In the genomic region with DNA sequence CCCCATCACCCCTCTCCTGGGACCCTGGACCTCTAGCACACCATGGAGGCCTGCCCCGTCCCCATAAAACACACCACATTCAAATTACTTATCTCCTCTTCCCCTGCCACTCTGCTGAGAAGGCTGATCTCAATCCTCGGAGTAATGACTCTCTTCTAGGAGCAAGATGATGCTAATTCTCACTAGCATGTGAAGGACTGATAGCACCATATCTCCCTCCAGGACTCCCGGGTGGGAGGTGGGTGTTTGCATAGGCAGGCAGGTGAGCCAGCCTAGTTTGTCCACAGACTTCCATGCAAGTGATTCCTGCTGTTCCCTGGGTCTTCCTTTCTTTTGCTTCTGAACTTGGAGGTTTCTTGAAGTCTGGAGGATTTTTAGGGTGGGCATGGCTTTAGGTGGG, we compare ENCODE assay signal across 25 cellular contexts. TPM values are rescaled to one million over a fixed set of nuclear protein-coding genes. Genes with fewer than 3 reads are reported as not detected.
DNase-seq lines count a peak whose midpoint lies in the region; ATAC-seq and TF ChIP-seq lines count a peak whose summit lies in the region.
"Had no signal": no experiment of that assay in that cellular context is flagged by ENCODE, and none has a peak within 500 bp of the region (broad histone marks: within the 10 kb centered on the region; RNA-seq: fewer than 3 reads in every experiment).

No MANE protein-coding gene starts in this region.

- CTCF ChIA-PET in activated naive CD4-positive, alpha-beta T cell treated with anti-CD3 and anti-CD28 coated beads for 36 hours (lab: Charles Lee) = interaction anchor here (0.9 to 2.0 kb wide), 2 partner anchors 11 to 42 kb away, joined by 3 to 8 read pairs; no protein-coding TSS in a partner anchor

- peaks cover 75% of the 10 kb centered on the region for H3K4me1 Mint-ChIP-seq in activated naive CD4-positive, alpha-beta T cell treated with anti-CD3 and anti-CD28 coated beads for 36 hours (ENCODE audit: low read depth)
- H3K4me1 Mint-ChIP-seq in central memory CD8-positive, alpha-beta T cell = peaks cover 56% of the 10 kb centered on the region
- peaks cover 57 to 91% (median 82%) of the 10 kb centered on the region in 4 donors for H3K4me1 Mint-ChIP-seq in naive thymus-derived CD8-positive, alpha-beta T cell
- H3K4me1 Mint-ChIP-seq in natural killer cell treated with Interleukin-12 subunit alpha and Interleukin-12 subunit beta and Interleukin-15 and Interleukin-18, amount 100 ng/mL, for 72 hours (ENCODE audit: low read depth in 2 of 2) = peaks cover 20 to 23% of the 10 kb centered on the region in 2 donors

- DNase-seq in activated naive CD4-positive, alpha-beta T cell treated with anti-CD3 and anti-CD28 coated beads, Interleukin-2, amount 50 U/mL, for 72 hours (ENCODE audit: low spot score in 2 of 2) = no peak
- no peak for DNase-seq in activated naive CD4-positive, alpha-beta T cell treated with anti-CD3 and anti-CD28 coated beads for 36 hours
- no peak for DNase-seq in central memory CD8-positive, alpha-beta T cell (ENCODE audit: low spot score in 2 of 2)
- DNase-seq in naive thymus-derived CD8-positive, alpha-beta T cell = no peak
- DNase-seq in upper lobe of right lung (no peak), RPMI8226 (no peak)
- no peak for DNase-seq in natural killer cell treated with Interleukin-12 subunit alpha and Interleukin-12 subunit beta and Interleukin-15 and Interleukin-18, amount 100 ng/mL, for 72 hours (ENCODE audit: low spot score)
- DNase-seq: activated CD4-positive, alpha-beta T cell treated with anti-CD3 and anti-CD28 coated beads, Interleukin-2, amount 50 U/mL, for 48 hours; activated CD4-positive, CD25-positive, alpha-beta regulatory T cell treated with anti-CD3 and anti-CD28 coated beads, Interleukin-2, amount 50 U/mL, for 72 hours; activated naive CD4-positive, alpha-beta T cell treated with Interleukin-2 at 50 U/mL for 16 hours; activated T-cell treated with anti-CD3 and anti-CD28 coated beads, Interleukin-2, amount 50 U/mL, for 72 hours; AML-193; effector CD8-positive, alpha-beta T cell; NCI-H1417 treated with DMSO at 0.1 percent for 48 hours; NCI-H2029 treated with DMSO at 0.1 percent for 48 hours; NCI-H226; NCI-H526 treated with DMSO at 0.1 percent for 48 hours; PC-9; right lobe of liver; SHP77; stimulated activated CD4-positive, alpha-beta T cell treated with anti-CD3 and anti-CD28 coated beads, Interleukin-4, amount 100 ng/mL, for 1 hour; T-helper 2 cell had no signal

- no peaks in the 10 kb centered on the region for H3K36me3 ChIP-seq in upper lobe of right lung
- H3K36me3 ChIP-seq: neutrophil, right lobe of liver had no signal

- intact Hi-C loops in activated naive CD4-positive, alpha-beta T cell treated with anti-CD3 and anti-CD28 coated beads for 36 hours (cut with micrococcal nuclease) = no loop called here
- intact Hi-C loops in upper lobe of right lung (cut with DNase I) = no loop called here

- H3K4me1 ChIP-seq in upper lobe of right lung = peaks cover 50% of the 10 kb centered on the region

- H3K4me3 Mint-ChIP-seq in activated naive CD4-positive, alpha-beta T cell treated with anti-CD3 and anti-CD28 coated beads for 36 hours = no peak overlapping the region
- no peak overlapping the region for H3K4me3 Mint-ChIP-seq in central memory CD8-positive, alpha-beta T cell
- H3K4me3 Mint-ChIP-seq in naive thymus-derived CD8-positive, alpha-beta T cell = peak overlapping the region in 4 of 10 donors; percentile 39 to 59 (median 52)
- no peak overlapping the region for H3K4me3 Mint-ChIP-seq in natural killer cell treated with Interleukin-12 subunit alpha and Interleukin-12 subunit beta and Interleukin-15 and Interleukin-18, amount 100 ng/mL, for 72 hours

- peak overlapping the region; percentile 37 for H3K27ac ChIP-seq in upper lobe of right lung
- H3K27ac ChIP-seq: neutrophil, PC-9, right lobe of liver had no signal

- POLR2A ChIA-PET in naive thymus-derived CD8-positive, alpha-beta T cell (lab: Charles Lee) = interaction anchor here (1.0 to 1.2 kb wide), 2 partner anchors 11 to 15 kb away, joined by 3 read pairs; no protein-coding TSS in a partner anchor

- H3K27me3 ChIP-seq in upper lobe of right lung = no peaks in the 10 kb centered on the region
- H3K27me3 ChIP-seq: neutrophil, right lobe of liver had no signal

- H3K36me3 Mint-ChIP-seq in activated naive CD4-positive, alpha-beta T cell treated with anti-CD3 and anti-CD28 coated beads, Interleukin-2, amount 50 U/mL, for 72 hours = peaks cover 0 to 7% of the 10 kb centered on the region in 2 donors
- H3K36me3 Mint-ChIP-seq in activated naive CD4-positive, alpha-beta T cell treated with anti-CD3 and anti-CD28 coated beads for 36 hours (ENCODE audit: low read depth) = peaks cover 2% of the 10 kb centered on the region
- peaks cover 5% of the 10 kb centered on the region for H3K36me3 Mint-ChIP-seq in central memory CD8-positive, alpha-beta T cell (ENCODE audit: insufficient read depth)
- peaks cover 0 to 6% (median 0%) of the 10 kb centered on the region in 3 donors for H3K36me3 Mint-ChIP-seq in naive thymus-derived CD8-positive, alpha-beta T cell
- no peaks in the 10 kb centered on the region for H3K36me3 Mint-ChIP-seq in natural killer cell treated with Interleukin-12 subunit alpha and Interleukin-12 subunit beta and Interleukin-15 and Interleukin-18, amount 100 ng/mL, for 72 hours

- no peaks in the 10 kb centered on the region for H3K9me3 Mint-ChIP-seq in activated naive CD4-positive, alpha-beta T cell treated with anti-CD3 and anti-CD28 coated beads, Interleukin-2, amount 50 U/mL, for 72 hours
- H3K9me3 Mint-ChIP-seq in activated naive CD4-positive, alpha-beta T cell treated with anti-CD3 and anti-CD28 coated beads for 36 hours = no peaks in the 10 kb centered on the region
- H3K9me3 Mint-ChIP-seq in central memory CD8-positive, alpha-beta T cell = no peaks in the 10 kb centered on the region
- H3K9me3 Mint-ChIP-seq in naive thymus-derived CD8-positive, alpha-beta T cell = no peaks in the 10 kb centered on the region
- H3K9me3 Mint-ChIP-seq in natural killer cell treated with Interleukin-12 subunit alpha and Interleukin-12 subunit beta and Interleukin-15 and Interleukin-18, amount 100 ng/mL, for 72 hours = no peaks in the 10 kb centered on the region
- H3K9me3 Mint-ChIP-seq: activated T-cell treated with anti-CD3 and anti-CD28 coated beads, Interleukin-2, amount 50 U/mL, for 72 hours had no signal

- no peak for TF ChIP-seq CTCF in upper lobe of right lung (IDR thresholded peaks at IDR 0.05)

- no peaks in the 10 kb centered on the region for H3K27me3 Mint-ChIP-seq in activated naive CD4-positive, alpha-beta T cell treated with anti-CD3 and anti-CD28 coated beads for 36 hours (ENCODE audit: low read depth)
- no peaks in the 10 kb centered on the region for H3K27me3 Mint-ChIP-seq in central memory CD8-positive, alpha-beta T cell
- H3K27me3 Mint-ChIP-seq in naive thymus-derived CD8-positive, alpha-beta T cell = no peaks in the 10 kb centered on the region
- H3K27me3 Mint-ChIP-seq in natural killer cell treated with Interleukin-12 subunit alpha and Interleukin-12 subunit beta and Interleukin-15 and Interleukin-18, amount 100 ng/mL, for 72 hours = no peaks in the 10 kb centered on the region

- ATAC-seq in activated naive CD4-positive, alpha-beta T cell treated with anti-CD3 and anti-CD28 coated beads, Interleukin-2, amount 50 U/mL, for 72 hours = no peak
- ATAC-seq in central memory CD8-positive, alpha-beta T cell (replicated peaks; ENCODE audit: extremely low read depth, poor library complexity, severe bottlenecking) = no peak
- no peak for ATAC-seq in naive thymus-derived CD8-positive, alpha-beta T cell
- ATAC-seq in upper lobe of right lung = no peak
- no peak for ATAC-seq in natural killer cell treated with Interleukin-12 subunit alpha and Interleukin-12 subunit beta and Interleukin-15 and Interleukin-18, amount 100 ng/mL, for 72 hours
- ATAC-seq in GM19023 (IDR thresholded peaks at IDR 0.05; ENCODE audit: unreplicated experiment) = no peak
- ATAC-seq: activated T-cell treated with anti-CD3 and anti-CD28 coated beads, Interleukin-2, amount 50 U/mL, for 72 hours had no signal

- no peaks in the 10 kb centered on the region for H3K9me3 ChIP-seq in upper lobe of right lung
- H3K9me3 ChIP-seq: neutrophil, right lobe of liver had no signal

- peak overlapping the region; percentile 3 to 33 for H3K27ac Mint-ChIP-seq in activated naive CD4-positive, alpha-beta T cell treated with anti-CD3 and anti-CD28 coated beads, Interleukin-2, amount 50 U/mL, for 72 hours
- no peak overlapping the region for H3K27ac Mint-ChIP-seq in activated naive CD4-positive, alpha-beta T cell treated with anti-CD3 and anti-CD28 coated beads for 36 hours
- H3K27ac Mint-ChIP-seq in central memory CD8-positive, alpha-beta T cell (ENCODE audit: low read depth) = peak overlapping the region; percentile 23
- peak overlapping the region in 8 of 10 donors; percentile 35 to 89 (median 61) for H3K27ac Mint-ChIP-seq in naive thymus-derived CD8-positive, alpha-beta T cell
- H3K27ac Mint-ChIP-seq in natural killer cell treated with Interleukin-12 subunit alpha and Interleukin-12 subunit beta and Interleukin-15 and Interleukin-18, amount 100 ng/mL, for 72 hours = no peak overlapping the region
- H3K27ac Mint-ChIP-seq: activated T-cell treated with anti-CD3 and anti-CD28 coated beads, Interleukin-2, amount 50 U/mL, for 72 hours; progenitor cell of endocrine pancreas had no signal

- H3K4me3 ChIP-seq in upper lobe of right lung = no peak overlapping the region
- H3K4me3 ChIP-seq: PC-9, right lobe of liver had no signal

RNA-seq across cellular contexts. Expression of a gene that starts 40.5 kb away (rescaled TPM):
- total RNA-seq in activated naive CD4-positive, alpha-beta T cell treated with anti-CD3 and anti-CD28 coated beads, Interleukin-2, amount 50 U/mL, for 72 hours = 10 to 100 TPM; 46.0 to 96.5 TPM
- 10 to 100 TPM; 71.4 to 73.8 TPM for total RNA-seq in activated naive CD4-positive, alpha-beta T cell treated with anti-CD3 and anti-CD28 coated beads for 36 hours
- 10 to 100 TPM; 84.9 to 86.2 TPM for total RNA-seq in naive thymus-derived CD8-positive, alpha-beta T cell
- 100 to 1,000 TPM in 1 of 3 donors, 10 to 100 TPM in 2; 71.5 to 122 (median 98.2) TPM for polyA plus RNA-seq in naive thymus-derived CD8-positive, alpha-beta T cell
- total RNA-seq in upper lobe of right lung = 160 TPM
- 10 to 100 TPM; 13.8 to 19.0 TPM for total RNA-seq in natural killer cell treated with Interleukin-12 subunit alpha and Interleukin-12 subunit beta and Interleukin-15 and Interleukin-18, amount 100 ng/mL, for 72 hours

Comparison
In these comparisons a context has a peak if more than half of its experiments do, and no peak if none do; other contexts are left out.
1. H3K27ac Mint-ChIP-seq: peak in activated naive CD4-positive, alpha-beta T cell treated with anti-CD3 and anti-CD28 coated beads, Interleukin-2, amount 50 U/mL, for 72 hours (2 of 2), central memory CD8-positive, alpha-beta T cell (single experiment) and naive thymus-derived CD8-positive, alpha-beta T cell (8 of 10); none in activated naive CD4-positive, alpha-beta T cell treated with anti-CD3 and anti-CD28 coated beads for 36 hours (single experiment) and natural killer cell treated with Interleukin-12 subunit alpha and Interleukin-12 subunit beta and Interleukin-15 and Interleukin-18, amount 100 ng/mL, for 72 hours (0 of 2).